16 cellular contexts compared by ENCODE assay signal in genomic region chr1:61498342-61498741, GRCh38.
DNase-seq lines count a peak whose midpoint lies in the region; ATAC-seq and TF ChIP-seq lines count a peak whose summit lies in the region.
"Had no signal": no experiment of that assay in that cellular context is flagged by ENCODE, and none has a peak within 500 bp of the region (broad histone marks: within the 10 kb centered on the region; RNA-seq: fewer than 3 reads in every experiment).

No MANE protein-coding gene starts in this region.

- TF ChIP-seq CTCF in heart right ventricle (IDR thresholded peaks at IDR 0.05) (no peak), choroid plexus epithelial cell (conservative IDR thresholded peaks at IDR 0.05; ENCODE audit: low read depth, low read length) (no peak)

- H3K4me1 ChIP-seq in heart right ventricle: peaks cover 0 to 13% (median 7%) of the 10 kb centered on the region in 9 donors
- H3K4me1 ChIP-seq: BLaER1 had no signal

- no peaks in the 10 kb centered on the region for H3K27me3 ChIP-seq in heart right ventricle
- H3K27me3 ChIP-seq: BLaER1 had no signal

- no peaks in the 10 kb centered on the region for H3K36me3 ChIP-seq in heart right ventricle
- H3K36me3 ChIP-seq: BLaER1 had no signal

- no peaks in the 10 kb centered on the region for H3K9me3 ChIP-seq in heart right ventricle
- H3K9me3 ChIP-seq: BLaER1, Caco-2 had no signal

- H3K4me3 ChIP-seq in heart right ventricle (no peak overlapping the region), choroid plexus epithelial cell (ENCODE audit: low read depth, low read length) (no peak overlapping the region)
- H3K4me3 ChIP-seq: BLaER1 had no signal

- WGBS in heart right ventricle, 2 donors: 67 to 81% methylated on average over 8 of the region's 8 CpGs

- intact Hi-C loops in left ventricle myocardium superior (cut with micrococcal nuclease) (no loop called here), heart right ventricle (cut with DNase I) (no loop called here)

- H3K27ac ChIP-seq in heart right ventricle: no peak overlapping the region
- H3K27ac ChIP-seq: BLaER1 had no signal

- peak; percentile 28 for ATAC-seq in left ventricle myocardium superior
- no peak for ATAC-seq in heart right ventricle

- DNase-seq in left ventricle myocardium superior (no peak), heart right ventricle (no peak), choroid plexus epithelial cell (ENCODE audit: low read depth) (peak; percentile 13), myocyte (ENCODE audit: low read depth) (peak; percentile 48), NCI-H510A (lab: John Stamatoyannopoulos, UW) (no peak)
- no peak for DNase-seq in stimulated activated CD4-positive, alpha-beta T cell treated with anti-CD3 and anti-CD28 coated beads, Interleukin-2, amount 100 ng/mL, for 24 hours
- no peak for DNase-seq in activated CD8-positive, alpha-beta memory T cell treated with anti-CD3 and anti-CD28 coated beads, Interleukin-2, amount 50 U/mL, for 4 hours
- DNase-seq: 8988T; AML-193; Caco-2; CD8-positive, alpha-beta memory T cell; DND-41; GDM1; GOT3; H9 had no signal

Comparison
In these comparisons a context has a peak if more than half of its experiments do, and no peak if none do; other contexts are left out.
1. DNase-seq: peak in choroid plexus epithelial cell (single experiment) and myocyte (single experiment); none in left ventricle myocardium superior (single experiment), heart right ventricle (0 of 2), stimulated activated CD4-positive, alpha-beta T cell treated with anti-CD3 and anti-CD28 coated beads, Interleukin-2, amount 100 ng/mL, for 24 hours (0 of 2), activated CD8-positive, alpha-beta memory T cell treated with anti-CD3 and anti-CD28 coated beads, Interleukin-2, amount 50 U/mL, for 4 hours (single experiment) and NCI-H510A (single experiment).